7 cellular contexts compared by ENCODE assay signal in the genomic region with DNA sequence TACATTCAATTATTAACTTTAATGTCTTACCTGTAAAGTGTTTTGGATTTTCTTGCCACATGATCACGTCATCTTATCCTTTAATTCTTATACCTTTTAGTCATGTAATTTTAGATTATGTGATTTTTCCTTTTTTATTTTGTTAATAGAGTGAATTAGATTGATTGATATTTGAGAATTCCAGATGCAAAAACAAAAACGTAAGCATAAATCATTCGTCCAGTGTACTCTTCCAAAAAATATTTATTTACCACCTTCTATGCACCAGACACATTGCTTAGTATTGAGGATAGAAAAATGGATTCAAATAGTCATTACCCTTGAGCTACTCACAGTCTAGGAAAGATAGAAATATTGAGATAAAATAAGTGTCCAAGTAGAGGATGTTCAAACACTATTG.
"Had no signal": no experiment of that assay in that cellular context is flagged by ENCODE, and none has a peak within 500 bp of the region (broad histone marks: within the 10 kb centered on the region; RNA-seq: fewer than 3 reads in every experiment).

No MANE protein-coding gene starts in this region.

- FAIRE-seq: GM12891, GM12892, GM18507, GM19239 had no signal

- H3K4me3 ChIP-seq: GM12878 had no signal

- DNase-seq: GDM1, GF-D8 had no signal

- ATAC-seq: GM12878 had no signal
